In genomic region chr1:1357871-1358432, GRCh38 we compare ENCODE assay signal across 13 cellular contexts. TPM values are rescaled to one million over a fixed set of nuclear protein-coding genes. Genes with fewer than 3 reads are reported as not detected.
A peak's percentile ranks its signal among the peaks of the same experiment; 100 is the strongest.
DNase-seq lines count a peak whose midpoint lies in the region; ATAC-seq and TF ChIP-seq lines count a peak whose summit lies in the region.
"Had no signal": no experiment of that assay in that cellular context is flagged by ENCODE, and none has a peak within 500 bp of the region (broad histone marks: within the 10 kb centered on the region; RNA-seq: fewer than 3 reads in every experiment).

No MANE protein-coding gene starts in this region.

- DNase-seq in 8988T: peak; percentile 20
- peak; percentile 49 for DNase-seq in nephron progenitor cell
- DNase-seq in OCI-M2 (lab: John Stamatoyannopoulos, UW; ENCODE audit: unreplicated experiment): no peak
- DNase-seq in NCI-H1092 (lab: John Stamatoyannopoulos, UW): no peak
- DNase-seq in NAMALWA (ENCODE audit: low spot score): no peak
- DNase-seq: CD4-positive, CD25-positive, alpha-beta regulatory T cell; natural killer cell; NCI-H226 had no signal

- no peaks in the 10 kb centered on the region for H3K79me2 ChIP-seq in OCI-LY3 (ENCODE audit: low read length)

- no peak for ATAC-seq in gastroesophageal sphincter
- ATAC-seq in GM21576 (IDR thresholded peaks at IDR 0.05; ENCODE audit: unreplicated experiment): no peak
- ATAC-seq: activated CD4-positive, CD25-positive, alpha-beta regulatory T cell treated with anti-CD3 and anti-CD28 coated beads, Interleukin-2, amount 50 U/mL, for 24 hours; stimulated activated effector memory CD8-positive, alpha-beta T cell treated with anti-CD3 and anti-CD28 coated beads, Interleukin-12 subunit alpha, Interleukin-12 subunit beta, amount 100 ng/mL, for 72 hours had no signal

- H3K4me1 ChIP-seq in OCI-LY3 (ENCODE audit: low read length) (peaks cover 26% of the 10 kb centered on the region), gastroesophageal sphincter (peaks cover 0 to 92% (median 27%) of the 10 kb centered on the region in 3 donors)

- H3K36me3 Mint-ChIP-seq in nephron progenitor cell (ENCODE audit: low read depth): no peaks in the 10 kb centered on the region
- H3K36me3 Mint-ChIP-seq: CD4-positive, CD25-positive, alpha-beta regulatory T cell; natural killer cell; stimulated activated effector memory CD8-positive, alpha-beta T cell treated with anti-CD3 and anti-CD28 coated beads, Interleukin-12 subunit alpha, Interleukin-12 subunit beta, amount 100 ng/mL, for 72 hours had no signal

- H3K4me3 Mint-ChIP-seq in nephron progenitor cell: peak overlapping the region; percentile 86
- H3K4me3 Mint-ChIP-seq: natural killer cell; stimulated activated effector memory CD8-positive, alpha-beta T cell treated with anti-CD3 and anti-CD28 coated beads, Interleukin-12 subunit alpha, Interleukin-12 subunit beta, amount 100 ng/mL, for 72 hours had no signal

- H3K9me3 ChIP-seq in OCI-LY3 (ENCODE audit: insufficient read depth, low read length) (no peaks in the 10 kb centered on the region), gastroesophageal sphincter (no peaks in the 10 kb centered on the region)

- no peaks in the 10 kb centered on the region for H4K20me1 ChIP-seq in OCI-LY3 (ENCODE audit: insufficient read depth, low read length)

- TF ChIP-seq CTCF in OCI-LY3 (IDR thresholded peaks at IDR 0.05; ENCODE audit: low read depth, low read length) (no peak), gastroesophageal sphincter (IDR thresholded peaks at IDR 0.05) (no peak), nephron progenitor cell (IDR thresholded peaks at IDR 0.05) (no peak)

- H3K27ac Mint-ChIP-seq in nephron progenitor cell: peak overlapping the region; percentile 97
- H3K27ac Mint-ChIP-seq: natural killer cell; stimulated activated effector memory CD8-positive, alpha-beta T cell treated with anti-CD3 and anti-CD28 coated beads, Interleukin-12 subunit alpha, Interleukin-12 subunit beta, amount 100 ng/mL, for 72 hours had no signal

- no peak overlapping the region for H2AFZ ChIP-seq in OCI-LY3 (ENCODE audit: low read depth, low read length)

- H3K9me3 Mint-ChIP-seq in nephron progenitor cell: no peaks in the 10 kb centered on the region
- H3K9me3 Mint-ChIP-seq: CD4-positive, CD25-positive, alpha-beta regulatory T cell; natural killer cell; stimulated activated effector memory CD8-positive, alpha-beta T cell treated with anti-CD3 and anti-CD28 coated beads, Interleukin-12 subunit alpha, Interleukin-12 subunit beta, amount 100 ng/mL, for 72 hours had no signal

- H3K4me3 ChIP-seq in OCI-LY3 (ENCODE audit: low read length) (peak overlapping the region; percentile 34; the same call in 1 of the 2 replicates), gastroesophageal sphincter (peak overlapping the region; percentile 28 to 63)

- 11% methylated on average over 7 of the region's 18 CpGs; no CpG with 5 or more reads in 1 of the 2 donors for whole genome bisulfite sequencing in gastroesophageal sphincter (ENCODE audit: low coverage in 1 of 2), 2 donors

- peak overlapping the region; percentile 28 for H3K4me2 ChIP-seq in OCI-LY3 (ENCODE audit: low read length)

- H3K27ac ChIP-seq in OCI-LY3 (ENCODE audit: low read length) (no peak overlapping the region), gastroesophageal sphincter (peak overlapping the region; percentile 41 to 92 (median 88))

- peaks cover 17% of the 10 kb centered on the region for H3K27me3 ChIP-seq in OCI-LY3 (ENCODE audit: low read depth, low read length)
- peaks cover 67% of the 10 kb centered on the region for H3K27me3 ChIP-seq in gastroesophageal sphincter

- peaks cover 66% of the 10 kb centered on the region for H3K4me1 Mint-ChIP-seq in nephron progenitor cell

- H3K27me3 Mint-ChIP-seq in nephron progenitor cell (ENCODE audit: low read depth, poor library complexity): peaks cover 2% of the 10 kb centered on the region

- no peak for TF ChIP-seq POLR2A in gastroesophageal sphincter (IDR thresholded peaks at IDR 0.05)

- TF ChIP-seq EP300 in gastroesophageal sphincter (IDR thresholded peaks at IDR 0.05): no peak

- H3K36me3 ChIP-seq in OCI-LY3 (replicated peaks; ENCODE audit: low read depth, low read length): no peaks in the 10 kb centered on the region
- peaks cover 0 to 17% of the 10 kb centered on the region in 2 donors for H3K36me3 ChIP-seq in gastroesophageal sphincter

- H3K9ac ChIP-seq in OCI-LY3 (ENCODE audit: low read length): no peak overlapping the region

RNA-seq across cellular contexts. Expression of gene MXRA8, which starts 0.4 kb away (rescaled TPM):
- 100 to 1,000 TPM in 1 of 4 donors, 10 to 100 TPM in 3; 69.8 to 105 (median 85.4) TPM for total RNA-seq in gastroesophageal sphincter

RNA-seq across cellular contexts. Expression of gene DVL1, which starts 8.7 kb away (rescaled TPM):
- 100 to 1,000 TPM in 1 of 4 donors, 10 to 100 TPM in 3; 84.4 to 174 (median 88.9) TPM for total RNA-seq in gastroesophageal sphincter

RNA-seq across cellular contexts. Expression of gene AURKAIP1, which starts 17.1 kb away (rescaled TPM):
- total RNA-seq in gastroesophageal sphincter: 100 to 1,000 TPM; 103 to 138 (median 108) TPM

RNA-seq across cellular contexts. Expression of gene TAS1R3, which starts 26.9 kb away (rescaled TPM):
- total RNA-seq in gastroesophageal sphincter: under 1 TPM in 3 of 4 donors, not detected in 1; 0.12 to 0.54 (median 0.40) TPM

RNA-seq across cellular contexts. Expression of gene CPTP, which starts 33.4 kb away (rescaled TPM):
- 10 to 100 TPM; 10.4 to 42.7 (median 30.1) TPM for total RNA-seq in gastroesophageal sphincter

Comparison
In these comparisons a context has a peak if more than half of its experiments do, and no peak if none do; other contexts are left out.
1. DNase-seq: peak in 8988T (single experiment) and nephron progenitor cell (single experiment); none in OCI-M2 (single experiment), NCI-H1092 (single experiment) and NAMALWA (single experiment).